Comparison of ENCODE assay signal across 1 cellular context in the genomic region with DNA sequence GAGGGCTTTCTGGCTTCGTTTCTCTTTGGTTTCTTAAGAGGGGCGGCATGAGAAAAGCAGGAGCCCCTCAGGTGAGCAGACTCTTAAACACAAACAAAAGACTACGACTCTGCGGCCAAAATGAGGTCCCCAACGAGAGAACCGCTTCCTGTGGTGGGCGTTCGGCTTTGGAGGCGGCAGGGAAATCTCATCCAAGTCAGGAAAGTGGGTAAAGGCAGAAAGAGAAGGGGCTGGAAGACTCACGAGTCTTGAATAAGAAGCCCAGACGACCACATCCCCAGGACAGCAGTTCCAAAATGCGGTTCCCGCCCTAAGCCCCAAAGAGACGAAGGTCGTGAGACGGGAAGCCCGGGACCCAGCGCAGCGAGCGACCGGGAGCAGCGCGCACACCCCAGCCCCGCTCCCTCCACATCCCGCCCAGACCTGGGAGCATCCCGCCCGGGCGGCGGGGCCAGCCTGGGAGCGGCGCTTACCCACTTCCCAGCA.
TF ChIP-seq lines count a peak whose summit lies in the region.

No MANE protein-coding gene starts in this region.

TF ChIP-seq in GM12878, 131 proteins besides CTCF, POLR2A, EP300 and RAD21 (continued from another document and continues in another):
- TF ChIP-seq, protein P1, sequence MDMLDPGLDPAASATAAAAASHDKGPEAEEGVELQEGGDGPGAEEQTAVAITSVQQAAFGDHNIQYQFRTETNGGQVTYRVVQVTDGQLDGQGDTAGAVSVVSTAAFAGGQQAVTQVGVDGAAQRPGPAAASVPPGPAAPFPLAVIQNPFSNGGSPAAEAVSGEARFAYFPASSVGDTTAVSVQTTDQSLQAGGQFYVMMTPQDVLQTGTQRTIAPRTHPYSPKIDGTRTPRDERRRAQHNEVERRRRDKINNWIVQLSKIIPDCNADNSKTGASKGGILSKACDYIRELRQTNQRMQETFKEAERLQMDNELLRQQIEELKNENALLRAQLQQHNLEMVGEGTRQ (IDR thresholded peaks at IDR 0.05; ENCODE audit: borderline replicate concordance, low read depth, low read length) = no peak
- TF ChIP-seq POLR2AphosphoS5 (IDR thresholded peaks at IDR 0.05; ENCODE audit: low read length) (no peak; the same call in 1 of the 2 replicates), ZSCAN29 (IDR thresholded peaks at IDR 0.05) (no peak), ESRRA (IDR thresholded peaks at IDR 0.05; ENCODE audit: low read length) (no peak), RB1 (IDR thresholded peaks at IDR 0.05; ENCODE audit: borderline replicate concordance) (no peak), ASH2L (IDR thresholded peaks at IDR 0.05; ENCODE audit: borderline replicate concordance, low read depth) (no peak), KAT2A (conservative IDR thresholded peaks at IDR 0.05; ENCODE audit: control insufficient read depth, low read depth, low read length) (no peak), CREB1 (IDR thresholded peaks at IDR 0.05; ENCODE audit: low read depth) (no peak), RFX5 (IDR thresholded peaks at IDR 0.05; ENCODE audit: low read depth, low read length) (no peak), BMI1 (IDR thresholded peaks at IDR 0.05; ENCODE audit: borderline replicate concordance) (no peak), POU2F2 (IDR thresholded peaks at IDR 0.05; ENCODE audit: borderline replicate concordance, low read depth, low read length) (no peak; the same call in 2 of the 3 replicates), TARDBP (IDR thresholded peaks at IDR 0.05; ENCODE audit: borderline replicate concordance) (no peak), CBX3 (IDR thresholded peaks at IDR 0.05; ENCODE audit: borderline replicate concordance, low read depth) (no peak), SUPT20H (IDR thresholded peaks at IDR 0.05; ENCODE audit: borderline replicate concordance, control insufficient read depth, low read depth, low read length) (no peak), NFXL1 (IDR thresholded peaks at IDR 0.05; ENCODE audit: borderline replicate concordance) (no peak), CHD1 (IDR thresholded peaks at IDR 0.05; ENCODE audit: low read depth, low read length) (no peak), JUNB (IDR thresholded peaks at IDR 0.05) (no peak), HDAC6 (IDR thresholded peaks at IDR 0.05; ENCODE audit: unreplicated experiment) (no peak), PML (IDR thresholded peaks at IDR 0.05; ENCODE audit: low read length) (no peak), MYC (IDR thresholded peaks at IDR 0.05; ENCODE audit: insufficient read depth, insufficient read length, insufficient replicate concordance, low read length, severe bottlenecking) (no peak), POLR2AphosphoS2 (IDR thresholded peaks at IDR 0.05; ENCODE audit: low read depth, low read length) (no peak), STAT3 (IDR thresholded peaks at IDR 0.05; ENCODE audit: low read depth, low read length) (no peak), CBX5 (IDR thresholded peaks at IDR 0.05; ENCODE audit: low read depth) (no peak)
- TF ChIP-seq, protein P2, sequence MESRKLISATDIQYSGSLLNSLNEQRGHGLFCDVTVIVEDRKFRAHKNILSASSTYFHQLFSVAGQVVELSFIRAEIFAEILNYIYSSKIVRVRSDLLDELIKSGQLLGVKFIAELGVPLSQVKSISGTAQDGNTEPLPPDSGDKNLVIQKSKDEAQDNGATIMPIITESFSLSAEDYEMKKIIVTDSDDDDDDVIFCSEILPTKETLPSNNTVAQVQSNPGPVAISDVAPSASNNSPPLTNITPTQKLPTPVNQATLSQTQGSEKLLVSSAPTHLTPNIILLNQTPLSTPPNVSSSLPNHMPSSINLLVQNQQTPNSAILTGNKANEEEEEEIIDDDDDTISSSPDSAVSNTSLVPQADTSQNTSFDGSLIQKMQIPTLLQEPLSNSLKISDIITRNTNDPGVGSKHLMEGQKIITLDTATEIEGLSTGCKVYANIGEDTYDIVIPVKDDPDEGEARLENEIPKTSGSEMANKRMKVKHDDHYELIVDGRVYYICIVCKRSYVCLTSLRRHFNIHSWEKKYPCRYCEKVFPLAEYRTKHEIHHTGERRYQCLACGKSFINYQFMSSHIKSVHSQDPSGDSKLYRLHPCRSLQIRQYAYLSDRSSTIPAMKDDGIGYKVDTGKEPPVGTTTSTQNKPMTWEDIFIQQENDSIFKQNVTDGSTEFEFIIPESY (IDR thresholded peaks at IDR 0.05) = no peak
- TF ChIP-seq, protein P3, sequence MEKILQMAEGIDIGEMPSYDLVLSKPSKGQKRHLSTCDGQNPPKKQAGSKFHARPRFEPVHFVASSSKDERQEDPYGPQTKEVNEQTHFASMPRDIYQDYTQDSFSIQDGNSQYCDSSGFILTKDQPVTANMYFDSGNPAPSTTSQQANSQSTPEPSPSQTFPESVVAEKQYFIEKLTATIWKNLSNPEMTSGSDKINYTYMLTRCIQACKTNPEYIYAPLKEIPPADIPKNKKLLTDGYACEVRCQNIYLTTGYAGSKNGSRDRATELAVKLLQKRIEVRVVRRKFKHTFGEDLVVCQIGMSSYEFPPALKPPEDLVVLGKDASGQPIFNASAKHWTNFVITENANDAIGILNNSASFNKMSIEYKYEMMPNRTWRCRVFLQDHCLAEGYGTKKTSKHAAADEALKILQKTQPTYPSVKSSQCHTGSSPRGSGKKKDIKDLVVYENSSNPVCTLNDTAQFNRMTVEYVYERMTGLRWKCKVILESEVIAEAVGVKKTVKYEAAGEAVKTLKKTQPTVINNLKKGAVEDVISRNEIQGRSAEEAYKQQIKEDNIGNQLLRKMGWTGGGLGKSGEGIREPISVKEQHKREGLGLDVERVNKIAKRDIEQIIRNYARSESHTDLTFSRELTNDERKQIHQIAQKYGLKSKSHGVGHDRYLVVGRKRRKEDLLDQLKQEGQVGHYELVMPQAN (conservative IDR thresholded peaks at IDR 0.05) = 0 out of 2 replicates have a peak, but pooled peaks have one; percentile 60
- TF ChIP-seq, protein P4, sequence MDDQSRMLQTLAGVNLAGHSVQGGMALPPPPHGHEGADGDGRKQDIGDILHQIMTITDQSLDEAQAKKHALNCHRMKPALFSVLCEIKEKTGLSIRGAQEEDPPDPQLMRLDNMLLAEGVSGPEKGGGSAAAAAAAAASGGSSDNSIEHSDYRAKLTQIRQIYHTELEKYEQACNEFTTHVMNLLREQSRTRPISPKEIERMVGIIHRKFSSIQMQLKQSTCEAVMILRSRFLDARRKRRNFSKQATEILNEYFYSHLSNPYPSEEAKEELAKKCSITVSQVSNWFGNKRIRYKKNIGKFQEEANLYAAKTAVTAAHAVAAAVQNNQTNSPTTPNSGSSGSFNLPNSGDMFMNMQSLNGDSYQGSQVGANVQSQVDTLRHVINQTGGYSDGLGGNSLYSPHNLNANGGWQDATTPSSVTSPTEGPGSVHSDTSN (IDR thresholded peaks at IDR 0.05; ENCODE audit: insufficient replicate concordance, low read depth, low read length) = no peak
- TF ChIP-seq, protein P5, sequence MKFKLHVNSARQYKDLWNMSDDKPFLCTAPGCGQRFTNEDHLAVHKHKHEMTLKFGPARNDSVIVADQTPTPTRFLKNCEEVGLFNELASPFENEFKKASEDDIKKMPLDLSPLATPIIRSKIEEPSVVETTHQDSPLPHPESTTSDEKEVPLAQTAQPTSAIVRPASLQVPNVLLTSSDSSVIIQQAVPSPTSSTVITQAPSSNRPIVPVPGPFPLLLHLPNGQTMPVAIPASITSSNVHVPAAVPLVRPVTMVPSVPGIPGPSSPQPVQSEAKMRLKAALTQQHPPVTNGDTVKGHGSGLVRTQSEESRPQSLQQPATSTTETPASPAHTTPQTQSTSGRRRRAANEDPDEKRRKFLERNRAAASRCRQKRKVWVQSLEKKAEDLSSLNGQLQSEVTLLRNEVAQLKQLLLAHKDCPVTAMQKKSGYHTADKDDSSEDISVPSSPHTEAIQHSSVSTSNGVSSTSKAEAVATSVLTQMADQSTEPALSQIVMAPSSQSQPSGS (IDR thresholded peaks at IDR 0.05; ENCODE audit: low read length) = no peak
- TF ChIP-seq, protein P6, sequence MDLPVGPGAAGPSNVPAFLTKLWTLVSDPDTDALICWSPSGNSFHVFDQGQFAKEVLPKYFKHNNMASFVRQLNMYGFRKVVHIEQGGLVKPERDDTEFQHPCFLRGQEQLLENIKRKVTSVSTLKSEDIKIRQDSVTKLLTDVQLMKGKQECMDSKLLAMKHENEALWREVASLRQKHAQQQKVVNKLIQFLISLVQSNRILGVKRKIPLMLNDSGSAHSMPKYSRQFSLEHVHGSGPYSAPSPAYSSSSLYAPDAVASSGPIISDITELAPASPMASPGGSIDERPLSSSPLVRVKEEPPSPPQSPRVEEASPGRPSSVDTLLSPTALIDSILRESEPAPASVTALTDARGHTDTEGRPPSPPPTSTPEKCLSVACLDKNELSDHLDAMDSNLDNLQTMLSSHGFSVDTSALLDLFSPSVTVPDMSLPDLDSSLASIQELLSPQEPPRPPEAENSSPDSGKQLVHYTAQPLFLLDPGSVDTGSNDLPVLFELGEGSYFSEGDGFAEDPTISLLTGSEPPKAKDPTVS (IDR thresholded peaks at IDR 0.05; ENCODE audit: low read depth, low read length) = no peak
- TF ChIP-seq, protein P7, sequence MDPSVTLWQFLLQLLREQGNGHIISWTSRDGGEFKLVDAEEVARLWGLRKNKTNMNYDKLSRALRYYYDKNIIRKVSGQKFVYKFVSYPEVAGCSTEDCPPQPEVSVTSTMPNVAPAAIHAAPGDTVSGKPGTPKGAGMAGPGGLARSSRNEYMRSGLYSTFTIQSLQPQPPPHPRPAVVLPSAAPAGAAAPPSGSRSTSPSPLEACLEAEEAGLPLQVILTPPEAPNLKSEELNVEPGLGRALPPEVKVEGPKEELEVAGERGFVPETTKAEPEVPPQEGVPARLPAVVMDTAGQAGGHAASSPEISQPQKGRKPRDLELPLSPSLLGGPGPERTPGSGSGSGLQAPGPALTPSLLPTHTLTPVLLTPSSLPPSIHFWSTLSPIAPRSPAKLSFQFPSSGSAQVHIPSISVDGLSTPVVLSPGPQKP (IDR thresholded peaks at IDR 0.05; ENCODE audit: low read depth, low read length) = no peak
- TF ChIP-seq, protein P8, sequence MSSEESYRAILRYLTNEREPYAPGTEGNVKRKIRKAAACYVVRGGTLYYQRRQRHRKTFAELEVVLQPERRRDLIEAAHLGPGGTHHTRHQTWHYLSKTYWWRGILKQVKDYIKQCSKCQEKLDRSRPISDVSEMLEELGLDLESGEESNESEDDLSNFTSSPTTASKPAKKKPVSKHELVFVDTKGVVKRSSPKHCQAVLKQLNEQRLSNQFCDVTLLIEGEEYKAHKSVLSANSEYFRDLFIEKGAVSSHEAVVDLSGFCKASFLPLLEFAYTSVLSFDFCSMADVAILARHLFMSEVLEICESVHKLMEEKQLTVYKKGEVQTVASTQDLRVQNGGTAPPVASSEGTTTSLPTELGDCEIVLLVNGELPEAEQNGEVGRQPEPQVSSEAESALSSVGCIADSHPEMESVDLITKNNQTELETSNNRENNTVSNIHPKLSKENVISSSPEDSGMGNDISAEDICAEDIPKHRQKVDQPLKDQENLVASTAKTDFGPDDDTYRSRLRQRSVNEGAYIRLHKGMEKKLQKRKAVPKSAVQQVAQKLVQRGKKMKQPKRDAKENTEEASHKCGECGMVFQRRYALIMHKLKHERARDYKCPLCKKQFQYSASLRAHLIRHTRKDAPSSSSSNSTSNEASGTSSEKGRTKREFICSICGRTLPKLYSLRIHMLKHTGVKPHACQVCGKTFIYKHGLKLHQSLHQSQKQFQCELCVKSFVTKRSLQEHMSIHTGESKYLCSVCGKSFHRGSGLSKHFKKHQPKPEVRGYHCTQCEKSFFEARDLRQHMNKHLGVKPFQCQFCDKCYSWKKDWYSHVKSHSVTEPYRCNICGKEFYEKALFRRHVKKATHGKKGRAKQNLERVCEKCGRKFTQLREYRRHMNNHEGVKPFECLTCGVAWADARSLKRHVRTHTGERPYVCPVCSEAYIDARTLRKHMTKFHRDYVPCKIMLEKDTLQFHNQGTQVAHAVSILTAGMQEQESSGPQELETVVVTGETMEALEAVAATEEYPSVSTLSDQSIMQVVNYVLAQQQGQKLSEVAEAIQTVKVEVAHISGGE (CRISPR knock-in tag; IDR thresholded peaks at IDR 0.05) = no peak
- TF ChIP-seq, protein P9, sequence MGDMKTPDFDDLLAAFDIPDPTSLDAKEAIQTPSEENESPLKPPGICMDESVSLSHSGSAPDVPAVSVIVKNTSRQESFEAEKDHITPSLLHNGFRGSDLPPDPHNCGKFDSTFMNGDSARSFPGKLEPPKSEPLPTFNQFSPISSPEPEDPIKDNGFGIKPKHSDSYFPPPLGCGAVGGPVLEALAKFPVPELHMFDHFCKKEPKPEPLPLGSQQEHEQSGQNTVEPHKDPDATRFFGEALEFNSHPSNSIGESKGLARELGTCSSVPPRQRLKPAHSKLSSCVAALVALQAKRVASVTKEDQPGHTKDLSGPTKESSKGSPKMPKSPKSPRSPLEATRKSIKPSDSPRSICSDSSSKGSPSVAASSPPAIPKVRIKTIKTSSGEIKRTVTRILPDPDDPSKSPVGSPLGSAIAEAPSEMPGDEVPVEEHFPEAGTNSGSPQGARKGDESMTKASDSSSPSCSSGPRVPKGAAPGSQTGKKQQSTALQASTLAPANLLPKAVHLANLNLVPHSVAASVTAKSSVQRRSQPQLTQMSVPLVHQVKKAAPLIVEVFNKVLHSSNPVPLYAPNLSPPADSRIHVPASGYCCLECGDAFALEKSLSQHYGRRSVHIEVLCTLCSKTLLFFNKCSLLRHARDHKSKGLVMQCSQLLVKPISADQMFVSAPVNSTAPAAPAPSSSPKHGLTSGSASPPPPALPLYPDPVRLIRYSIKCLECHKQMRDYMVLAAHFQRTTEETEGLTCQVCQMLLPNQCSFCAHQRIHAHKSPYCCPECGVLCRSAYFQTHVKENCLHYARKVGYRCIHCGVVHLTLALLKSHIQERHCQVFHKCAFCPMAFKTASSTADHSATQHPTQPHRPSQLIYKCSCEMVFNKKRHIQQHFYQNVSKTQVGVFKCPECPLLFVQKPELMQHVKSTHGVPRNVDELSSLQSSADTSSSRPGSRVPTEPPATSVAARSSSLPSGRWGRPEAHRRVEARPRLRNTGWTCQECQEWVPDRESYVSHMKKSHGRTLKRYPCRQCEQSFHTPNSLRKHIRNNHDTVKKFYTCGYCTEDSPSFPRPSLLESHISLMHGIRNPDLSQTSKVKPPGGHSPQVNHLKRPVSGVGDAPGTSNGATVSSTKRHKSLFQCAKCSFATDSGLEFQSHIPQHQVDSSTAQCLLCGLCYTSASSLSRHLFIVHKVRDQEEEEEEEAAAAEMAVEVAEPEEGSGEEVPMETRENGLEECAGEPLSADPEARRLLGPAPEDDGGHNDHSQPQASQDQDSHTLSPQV (IDR thresholded peaks at IDR 0.05) = no peak
